ENCODE assay signal across 10 cellular contexts in genomic region chr7:116706668-116707126, GRCh38. TPM values are rescaled to one million over a fixed set of nuclear protein-coding genes. Genes with fewer than 3 reads are reported as not detected.
DNase-seq lines count a peak whose midpoint lies in the region; ATAC-seq and TF ChIP-seq lines count a peak whose summit lies in the region.
"Had no signal": no experiment of that assay in that cellular context is flagged by ENCODE, and none has a peak within 500 bp of the region (broad histone marks: within the 10 kb centered on the region; RNA-seq: fewer than 3 reads in every experiment).

No MANE protein-coding gene starts in this region.

- DNase-seq in Daoy (ENCODE audit: low read depth) (peak; percentile 95), MG63 (peak; percentile 57), colonic mucosa (peak; percentile 27), myocyte (ENCODE audit: low read depth) (peak; percentile 86), NCI-H2227 treated with DMSO at 0.1 percent for 48 hours (lab: John Stamatoyannopoulos, UW) (no peak), NCI-H128 (lab: John Stamatoyannopoulos, UW; ENCODE audit: unreplicated experiment) (no peak)
- no peak for DNase-seq in T-helper 2 cell treated with Interferon-gamma antibody and Interleukin-4, amounts not matched to agents 5 μg/mL and 100 μg/mL, for 36 hours (ENCODE audit: low spot score)
- no peak for DNase-seq in activated T-cell treated with anti-CD3 and anti-CD28 coated beads, Interleukin-2, amount 50 U/mL, for 4 hours
- DNase-seq: activated naive CD4-positive, alpha-beta T cell treated with anti-CD3 and anti-CD28 coated beads, Interleukin-2, amount 10 ng/mL, durations not matched to agents 7 days and 5 days; T-helper 17 cell had no signal

- H3K27me3 ChIP-seq in MG63: no peaks in the 10 kb centered on the region
- no peaks in the 10 kb centered on the region for H3K27me3 ChIP-seq in colonic mucosa

- H3K27ac Mint-ChIP-seq in T-helper 2 cell treated with Interferon-gamma antibody and Interleukin-4, amounts not matched to agents 5 μg/mL and 100 μg/mL, for 36 hours: no peak overlapping the region
- H3K27ac Mint-ChIP-seq: activated naive CD4-positive, alpha-beta T cell treated with anti-CD3 and anti-CD28 coated beads, Interleukin-2, amount 10 ng/mL, durations not matched to agents 7 days and 5 days; T-helper 17 cell had no signal

- ATAC-seq in activated T-cell treated with anti-CD3 and anti-CD28 coated beads, Interleukin-2, amount 50 U/mL, for 4 hours: no peak
- ATAC-seq: T-helper 17 cell had no signal

- H3K9me3 ChIP-seq in MG63 (no peaks in the 10 kb centered on the region), colonic mucosa (no peaks in the 10 kb centered on the region)

- H3K27me3 Mint-ChIP-seq in T-helper 2 cell treated with Interferon-gamma antibody and Interleukin-4, amounts not matched to agents 5 μg/mL and 100 μg/mL, for 36 hours (ENCODE audit: low read depth): no peaks in the 10 kb centered on the region
- peaks cover 15% of the 10 kb centered on the region for H3K27me3 Mint-ChIP-seq in activated T-cell treated with anti-CD3 and anti-CD28 coated beads, Interleukin-2, amount 50 U/mL, for 4 hours (ENCODE audit: low read depth)
- H3K27me3 Mint-ChIP-seq: activated naive CD4-positive, alpha-beta T cell treated with anti-CD3 and anti-CD28 coated beads, Interleukin-2, amount 10 ng/mL, durations not matched to agents 7 days and 5 days had no signal

- no peaks in the 10 kb centered on the region for H3K36me3 Mint-ChIP-seq in T-helper 2 cell treated with Interferon-gamma antibody and Interleukin-4, amounts not matched to agents 5 μg/mL and 100 μg/mL, for 36 hours (ENCODE audit: low read depth)
- H3K36me3 Mint-ChIP-seq in activated T-cell treated with anti-CD3 and anti-CD28 coated beads, Interleukin-2, amount 50 U/mL, for 4 hours (ENCODE audit: insufficient read depth): no peaks in the 10 kb centered on the region
- H3K36me3 Mint-ChIP-seq: activated naive CD4-positive, alpha-beta T cell treated with anti-CD3 and anti-CD28 coated beads, Interleukin-2, amount 10 ng/mL, durations not matched to agents 7 days and 5 days had no signal

- no peaks in the 10 kb centered on the region for H3K9me3 Mint-ChIP-seq in T-helper 2 cell treated with Interferon-gamma antibody and Interleukin-4, amounts not matched to agents 5 μg/mL and 100 μg/mL, for 36 hours
- H3K9me3 Mint-ChIP-seq in activated T-cell treated with anti-CD3 and anti-CD28 coated beads, Interleukin-2, amount 50 U/mL, for 4 hours: no peaks in the 10 kb centered on the region
- H3K9me3 Mint-ChIP-seq: activated naive CD4-positive, alpha-beta T cell treated with anti-CD3 and anti-CD28 coated beads, Interleukin-2, amount 10 ng/mL, durations not matched to agents 7 days and 5 days had no signal

- H3K4me1 Mint-ChIP-seq in T-helper 2 cell treated with Interferon-gamma antibody and Interleukin-4, amounts not matched to agents 5 μg/mL and 100 μg/mL, for 36 hours (ENCODE audit: low read depth): no peaks in the 10 kb centered on the region
- H3K4me1 Mint-ChIP-seq in activated T-cell treated with anti-CD3 and anti-CD28 coated beads, Interleukin-2, amount 50 U/mL, for 4 hours (ENCODE audit: low read depth): no peaks in the 10 kb centered on the region
- H3K4me1 Mint-ChIP-seq: activated naive CD4-positive, alpha-beta T cell treated with anti-CD3 and anti-CD28 coated beads, Interleukin-2, amount 10 ng/mL, durations not matched to agents 7 days and 5 days; T-helper 17 cell had no signal

- H3K4me1 ChIP-seq in colonic mucosa: no peaks in the 10 kb centered on the region

- H3K4me3 ChIP-seq in MG63 (no peak overlapping the region), colonic mucosa (no peak overlapping the region)

- H3K4me3 Mint-ChIP-seq in T-helper 2 cell treated with Interferon-gamma antibody and Interleukin-4, amounts not matched to agents 5 μg/mL and 100 μg/mL, for 36 hours: no peak overlapping the region
- H3K4me3 Mint-ChIP-seq in activated T-cell treated with anti-CD3 and anti-CD28 coated beads, Interleukin-2, amount 50 U/mL, for 4 hours: no peak overlapping the region
- H3K4me3 Mint-ChIP-seq: activated naive CD4-positive, alpha-beta T cell treated with anti-CD3 and anti-CD28 coated beads, Interleukin-2, amount 10 ng/mL, durations not matched to agents 7 days and 5 days; T-helper 17 cell had no signal

- no peak overlapping the region for H3K9ac ChIP-seq in colonic mucosa (ENCODE audit: low read depth in 2 of 2, low read length in 2 of 2)

- H3K36me3 ChIP-seq in MG63: peaks cover 31% of the 10 kb centered on the region
- no peaks in the 10 kb centered on the region for H3K36me3 ChIP-seq in colonic mucosa

- no peak overlapping the region for H3K27ac ChIP-seq in colonic mucosa

- no peak for TF ChIP-seq CTCF in colonic mucosa (IDR thresholded peaks at IDR 0.05)

- intact Hi-C loops in colonic mucosa (cut with DNase I): no loop called here

RNA-seq across cellular contexts. Expression of gene MET, which starts 34.7 kb away (rescaled TPM):
- total RNA-seq in Daoy (2014; rRNA removed; shearing (Covaris generic)): 191 and 209 TPM in 2 replicates
- total RNA-seq in MG63 (2014; rRNA removed; shearing (Covaris generic); ENCODE audit: low replicate concordance): 46.7 and 49.4 TPM in 2 replicates
- total RNA-seq in colonic mucosa (10 to 100 TPM; 38.3 to 45.3 TPM), myocyte (35.3 and 36.8 TPM in 2 replicates)
- 20.7 TPM for polyA plus RNA-seq in myocyte (2012)
- total RNA-seq in activated T-cell treated with anti-CD3 and anti-CD28 coated beads, Interleukin-2, amount 50 U/mL, for 4 hours: 1 to 10 TPM in 2 of 3 donors, under 1 TPM in 1; 0.92 to 1.3 (median 1.1) TPM

Comparison
In these comparisons a context has a peak if more than half of its experiments do, and no peak if none do; other contexts are left out.
1. DNase-seq: peak in Daoy (single experiment), MG63 (single experiment), colonic mucosa (single experiment) and myocyte (single experiment); none in NCI-H2227 treated with DMSO at 0.1 percent for 48 hours (single experiment), NCI-H128 (single experiment), T-helper 2 cell treated with Interferon-gamma antibody and Interleukin-4, amounts not matched to agents 5 μg/mL and 100 μg/mL, for 36 hours (single experiment) and activated T-cell treated with anti-CD3 and anti-CD28 coated beads, Interleukin-2, amount 50 U/mL, for 4 hours (single experiment).
2. RNA of gene MET, which starts 34.7 kb away (total RNA-seq): 191 to 209 TPM in Daoy, 46.7 to 49.4 TPM in MG63, 38.3 to 45.3 TPM in colonic mucosa and 35.3 to 36.8 TPM in myocyte; 0.92 to 1.3 TPM in activated T-cell treated with anti-CD3 and anti-CD28 coated beads, Interleukin-2, amount 50 U/mL, for 4 hours; every median in the first group is over 10 times any median in the second.